8 cellular contexts compared by ENCODE assay signal in the genomic region with DNA sequence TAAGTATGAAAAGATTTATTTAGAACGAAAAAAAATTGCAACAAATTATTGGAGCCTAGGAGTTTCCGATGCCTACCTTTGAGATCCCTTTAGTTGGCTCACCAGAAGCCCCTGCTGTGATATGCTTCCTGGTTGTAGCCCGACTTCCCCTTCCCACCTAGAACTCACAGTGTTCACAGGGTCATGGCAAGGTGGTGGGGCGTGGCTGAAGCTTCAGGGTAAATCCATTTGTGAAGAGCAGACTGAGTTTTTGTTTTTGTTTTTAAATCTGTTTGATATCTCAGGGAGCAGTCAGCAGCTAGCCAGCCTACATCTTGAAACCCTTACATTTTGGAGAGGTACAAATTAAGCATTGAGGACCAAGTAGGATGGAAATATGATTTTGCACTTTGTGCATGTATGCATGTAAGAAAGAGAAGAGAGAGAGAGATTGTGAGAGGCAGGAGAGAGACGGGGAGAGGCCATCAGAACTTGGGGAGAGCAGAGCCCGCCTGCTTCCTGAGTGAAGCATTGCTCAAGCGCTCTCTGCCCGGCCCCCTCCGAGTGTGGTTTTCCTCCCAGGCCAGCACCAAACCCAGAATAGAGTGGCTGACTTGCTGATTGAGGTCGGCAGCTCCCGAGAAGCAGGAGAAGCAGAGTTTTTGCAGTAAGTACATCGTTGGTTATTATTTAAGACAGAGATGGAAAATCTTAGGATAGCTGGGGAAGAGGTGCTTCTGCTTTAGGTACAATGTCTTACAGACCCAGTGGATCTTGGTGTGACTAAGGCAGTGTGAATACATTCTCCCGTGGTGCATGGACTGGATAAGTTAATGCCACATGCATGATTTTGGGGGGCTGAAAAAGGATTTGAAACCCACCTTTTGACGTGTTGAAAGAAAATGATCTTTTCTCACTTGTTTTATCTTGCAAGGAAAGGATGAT.
DNase-seq lines count a peak whose midpoint lies in the region; ATAC-seq and TF ChIP-seq lines count a peak whose summit lies in the region.

No MANE protein-coding gene starts in this region.

- no peak overlapping the region for H3K9ac ChIP-seq in mucosa of rectum (ENCODE audit: low read depth in 1 of 2, low read length in 2 of 2)

- no peaks in the 10 kb centered on the region for H3K4me1 ChIP-seq in mucosa of rectum (ENCODE audit: control insufficient read depth in 2 of 2, insufficient read depth in 2 of 2, low read length in 2 of 2)
- H3K4me1 ChIP-seq in upper lobe of right lung, result peaks cover 17% of the 10 kb centered on the region

- TF ChIP-seq CTCF in upper lobe of right lung (IDR thresholded peaks at IDR 0.05), result no peak

- ATAC-seq in GM21447 (IDR thresholded peaks at IDR 0.05; ENCODE audit: unreplicated experiment) (peak; percentile 56), upper lobe of right lung (peak; percentile 85), GM18858 (IDR thresholded peaks at IDR 0.05; ENCODE audit: unreplicated experiment) (no peak)

- intact Hi-C loops in upper lobe of right lung (cut with DNase I), result no loop called here

- H3K4me3 ChIP-seq in mucosa of rectum (ENCODE audit: low read length in 2 of 2), result peak overlapping the region; percentile 30 to 55
- H3K4me3 ChIP-seq in upper lobe of right lung, result peak overlapping the region; percentile 40

- H3K27ac ChIP-seq in mucosa of rectum (ENCODE audit: low read depth in 2 of 2, low read length in 2 of 2), result peak overlapping the region in 1 of 2 donors; percentile 25
- H3K27ac ChIP-seq in upper lobe of right lung, result peak overlapping the region; percentile 52

- DNase-seq in RPMI8226, result peak; percentile 73
- DNase-seq in astrocyte of the hippocampus (ENCODE audit: low read depth, low spot score), result peak; percentile 69
- no peak for DNase-seq in upper lobe of right lung
- no peak for DNase-seq in retina
- DNase-seq in iPS-NIHi7 (ENCODE audit: extremely low spot score), result no peak

- H3K9me3 ChIP-seq in mucosa of rectum (ENCODE audit: control insufficient read depth in 2 of 2, low read length in 2 of 2) (no peaks in the 10 kb centered on the region), upper lobe of right lung (no peaks in the 10 kb centered on the region)

- H3K27me3 ChIP-seq in mucosa of rectum (ENCODE audit: control insufficient read depth in 2 of 2, insufficient read depth in 2 of 2, low read length in 2 of 2) (no peaks in the 10 kb centered on the region), upper lobe of right lung (no peaks in the 10 kb centered on the region)

- H3K36me3 ChIP-seq in mucosa of rectum (ENCODE audit: control insufficient read depth in 2 of 2, insufficient read depth in 2 of 2, low read length in 2 of 2) (no peaks in the 10 kb centered on the region), upper lobe of right lung (no peaks in the 10 kb centered on the region)

Comparison
In these comparisons a context has a peak if more than half of its experiments do, and no peak if none do; other contexts are left out.
1. DNase-seq: peak in RPMI8226 (single experiment) and astrocyte of the hippocampus (single experiment); none in upper lobe of right lung (single experiment), retina (single experiment) and iPS-NIHi7 (single experiment).